Comparison of ENCODE assay signal across 1 cellular context in genomic region chr2:216416571-216417307, GRCh38.
TF ChIP-seq lines count a peak whose summit lies in the region.

No MANE protein-coding gene starts in this region.

TF ChIP-seq in K562, 482 proteins besides CTCF, POLR2A, EP300 and RAD21 (continued from another document and continues in another):
- TF ChIP-seq E2F1 (CRISPR knock-in tag; IDR thresholded peaks at IDR 0.05) (no peak), FOXA1 (IDR thresholded peaks at IDR 0.05; ENCODE audit: borderline replicate concordance) (no peak), ZNF280A (IDR thresholded peaks at IDR 0.05; ENCODE audit: low read depth, partially characterized antibody) (no peak), CTCFL (IDR thresholded peaks at IDR 0.05; ENCODE audit: borderline replicate concordance, insufficient read depth, low read depth, low read length, poor library complexity, severe bottlenecking) (no peak), NCOA4 (IDR thresholded peaks at IDR 0.05; ENCODE audit: partially characterized antibody) (no peak), ZNF282 (CRISPR knock-in tag; IDR thresholded peaks at IDR 0.05) (no peak), STAT5A (IDR thresholded peaks at IDR 0.05; ENCODE audit: borderline replicate concordance, low read length) (peak; percentile 90), ZZZ3 (IDR thresholded peaks at IDR 0.05) (no peak), ZNF175 (CRISPR knock-in tag; IDR thresholded peaks at IDR 0.05; ENCODE audit: low read depth) (no peak), RBM25 (IDR thresholded peaks at IDR 0.05; ENCODE audit: low read depth, low read length, severe bottlenecking) (no peak), SRSF3 (IDR thresholded peaks at IDR 0.05; ENCODE audit: insufficient read depth, low read length) (no peak), TRIM28 (IDR thresholded peaks at IDR 0.05) (no peak), ZNF212 (CRISPR knock-in tag; IDR thresholded peaks at IDR 0.05) (no peak), FIP1L1 (IDR thresholded peaks at IDR 0.05; ENCODE audit: low read depth, low read length, poor library complexity, severe bottlenecking) (no peak), NFE2L1 (tag; IDR thresholded peaks at IDR 0.05; ENCODE audit: borderline replicate concordance, low read depth) (no peak), ZNF311 (CRISPR knock-in tag; IDR thresholded peaks at IDR 0.05) (no peak), TCF3 (CRISPR knock-in tag; IDR thresholded peaks at IDR 0.05) (peak; percentile 93), POLR3A (IDR thresholded peaks at IDR 0.05; ENCODE audit: borderline replicate concordance, extremely low read depth, insufficient read depth, insufficient read length) (no peak), ZNF764 (CRISPR knock-in tag; IDR thresholded peaks at IDR 0.05; ENCODE audit: low read depth) (no peak), NR1H2 (CRISPR knock-in tag; IDR thresholded peaks at IDR 0.05) (no peak), TARDBP (IDR thresholded peaks at IDR 0.05) (no peak), TBL1XR1 (IDR thresholded peaks at IDR 0.05; ENCODE audit: low read length in 2 of 2) (peak in 1 of 2 experiments; percentile 60; a peak in 1 of 4 replicates), RNF219 (CRISPR knock-in tag; IDR thresholded peaks at IDR 0.05) (no peak), SFPQ (IDR thresholded peaks at IDR 0.05; ENCODE audit: low read depth, low read length) (no peak), NCOR1 (IDR thresholded peaks at IDR 0.05) (peak; percentile 89), HNRNPLL (IDR thresholded peaks at IDR 0.05; ENCODE audit: low read depth, low read length, poor library complexity, severe bottlenecking) (no peak), ZNF12 (CRISPR knock-in tag; IDR thresholded peaks at IDR 0.05) (no peak), ARID3A (IDR thresholded peaks at IDR 0.05; ENCODE audit: borderline replicate concordance, low read depth, low read length) (no peak)
- TF ChIP-seq, protein P1, sequence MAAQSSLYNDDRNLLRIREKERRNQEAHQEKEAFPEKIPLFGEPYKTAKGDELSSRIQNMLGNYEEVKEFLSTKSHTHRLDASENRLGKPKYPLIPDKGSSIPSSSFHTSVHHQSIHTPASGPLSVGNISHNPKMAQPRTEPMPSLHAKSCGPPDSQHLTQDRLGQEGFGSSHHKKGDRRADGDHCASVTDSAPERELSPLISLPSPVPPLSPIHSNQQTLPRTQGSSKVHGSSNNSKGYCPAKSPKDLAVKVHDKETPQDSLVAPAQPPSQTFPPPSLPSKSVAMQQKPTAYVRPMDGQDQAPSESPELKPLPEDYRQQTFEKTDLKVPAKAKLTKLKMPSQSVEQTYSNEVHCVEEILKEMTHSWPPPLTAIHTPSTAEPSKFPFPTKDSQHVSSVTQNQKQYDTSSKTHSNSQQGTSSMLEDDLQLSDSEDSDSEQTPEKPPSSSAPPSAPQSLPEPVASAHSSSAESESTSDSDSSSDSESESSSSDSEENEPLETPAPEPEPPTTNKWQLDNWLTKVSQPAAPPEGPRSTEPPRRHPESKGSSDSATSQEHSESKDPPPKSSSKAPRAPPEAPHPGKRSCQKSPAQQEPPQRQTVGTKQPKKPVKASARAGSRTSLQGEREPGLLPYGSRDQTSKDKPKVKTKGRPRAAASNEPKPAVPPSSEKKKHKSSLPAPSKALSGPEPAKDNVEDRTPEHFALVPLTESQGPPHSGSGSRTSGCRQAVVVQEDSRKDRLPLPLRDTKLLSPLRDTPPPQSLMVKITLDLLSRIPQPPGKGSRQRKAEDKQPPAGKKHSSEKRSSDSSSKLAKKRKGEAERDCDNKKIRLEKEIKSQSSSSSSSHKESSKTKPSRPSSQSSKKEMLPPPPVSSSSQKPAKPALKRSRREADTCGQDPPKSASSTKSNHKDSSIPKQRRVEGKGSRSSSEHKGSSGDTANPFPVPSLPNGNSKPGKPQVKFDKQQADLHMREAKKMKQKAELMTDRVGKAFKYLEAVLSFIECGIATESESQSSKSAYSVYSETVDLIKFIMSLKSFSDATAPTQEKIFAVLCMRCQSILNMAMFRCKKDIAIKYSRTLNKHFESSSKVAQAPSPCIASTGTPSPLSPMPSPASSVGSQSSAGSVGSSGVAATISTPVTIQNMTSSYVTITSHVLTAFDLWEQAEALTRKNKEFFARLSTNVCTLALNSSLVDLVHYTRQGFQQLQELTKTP (IDR thresholded peaks at IDR 0.05; ENCODE audit: low read depth in 1 of 2, partially characterized antibody in 2 of 2): no peak
- TF ChIP-seq, protein P2, sequence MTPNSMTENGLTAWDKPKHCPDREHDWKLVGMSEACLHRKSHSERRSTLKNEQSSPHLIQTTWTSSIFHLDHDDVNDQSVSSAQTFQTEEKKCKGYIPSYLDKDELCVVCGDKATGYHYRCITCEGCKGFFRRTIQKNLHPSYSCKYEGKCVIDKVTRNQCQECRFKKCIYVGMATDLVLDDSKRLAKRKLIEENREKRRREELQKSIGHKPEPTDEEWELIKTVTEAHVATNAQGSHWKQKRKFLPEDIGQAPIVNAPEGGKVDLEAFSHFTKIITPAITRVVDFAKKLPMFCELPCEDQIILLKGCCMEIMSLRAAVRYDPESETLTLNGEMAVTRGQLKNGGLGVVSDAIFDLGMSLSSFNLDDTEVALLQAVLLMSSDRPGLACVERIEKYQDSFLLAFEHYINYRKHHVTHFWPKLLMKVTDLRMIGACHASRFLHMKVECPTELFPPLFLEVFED (CRISPR knock-in tag; conservative IDR thresholded peaks at IDR 0.05): no peak
- TF ChIP-seq, protein P3, sequence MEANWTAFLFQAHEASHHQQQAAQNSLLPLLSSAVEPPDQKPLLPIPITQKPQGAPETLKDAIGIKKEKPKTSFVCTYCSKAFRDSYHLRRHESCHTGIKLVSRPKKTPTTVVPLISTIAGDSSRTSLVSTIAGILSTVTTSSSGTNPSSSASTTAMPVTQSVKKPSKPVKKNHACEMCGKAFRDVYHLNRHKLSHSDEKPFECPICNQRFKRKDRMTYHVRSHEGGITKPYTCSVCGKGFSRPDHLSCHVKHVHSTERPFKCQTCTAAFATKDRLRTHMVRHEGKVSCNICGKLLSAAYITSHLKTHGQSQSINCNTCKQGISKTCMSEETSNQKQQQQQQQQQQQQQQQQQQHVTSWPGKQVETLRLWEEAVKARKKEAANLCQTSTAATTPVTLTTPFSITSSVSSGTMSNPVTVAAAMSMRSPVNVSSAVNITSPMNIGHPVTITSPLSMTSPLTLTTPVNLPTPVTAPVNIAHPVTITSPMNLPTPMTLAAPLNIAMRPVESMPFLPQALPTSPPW (CRISPR knock-in tag; IDR thresholded peaks at IDR 0.05): peak; percentile 48
